In genomic region chr10:100972115-100972903, GRCh38 we compare ENCODE assay signal across 1 cellular context.
A peak's percentile ranks its signal among the peaks of the same experiment; 100 is the strongest.
TF ChIP-seq lines count a peak whose summit lies in the region.

No MANE protein-coding gene starts in this region.

TF ChIP-seq in HepG2, 621 proteins besides CTCF, POLR2A, EP300 and RAD21 (continued from another document and continues in another):
- TF ChIP-seq, protein P1, sequence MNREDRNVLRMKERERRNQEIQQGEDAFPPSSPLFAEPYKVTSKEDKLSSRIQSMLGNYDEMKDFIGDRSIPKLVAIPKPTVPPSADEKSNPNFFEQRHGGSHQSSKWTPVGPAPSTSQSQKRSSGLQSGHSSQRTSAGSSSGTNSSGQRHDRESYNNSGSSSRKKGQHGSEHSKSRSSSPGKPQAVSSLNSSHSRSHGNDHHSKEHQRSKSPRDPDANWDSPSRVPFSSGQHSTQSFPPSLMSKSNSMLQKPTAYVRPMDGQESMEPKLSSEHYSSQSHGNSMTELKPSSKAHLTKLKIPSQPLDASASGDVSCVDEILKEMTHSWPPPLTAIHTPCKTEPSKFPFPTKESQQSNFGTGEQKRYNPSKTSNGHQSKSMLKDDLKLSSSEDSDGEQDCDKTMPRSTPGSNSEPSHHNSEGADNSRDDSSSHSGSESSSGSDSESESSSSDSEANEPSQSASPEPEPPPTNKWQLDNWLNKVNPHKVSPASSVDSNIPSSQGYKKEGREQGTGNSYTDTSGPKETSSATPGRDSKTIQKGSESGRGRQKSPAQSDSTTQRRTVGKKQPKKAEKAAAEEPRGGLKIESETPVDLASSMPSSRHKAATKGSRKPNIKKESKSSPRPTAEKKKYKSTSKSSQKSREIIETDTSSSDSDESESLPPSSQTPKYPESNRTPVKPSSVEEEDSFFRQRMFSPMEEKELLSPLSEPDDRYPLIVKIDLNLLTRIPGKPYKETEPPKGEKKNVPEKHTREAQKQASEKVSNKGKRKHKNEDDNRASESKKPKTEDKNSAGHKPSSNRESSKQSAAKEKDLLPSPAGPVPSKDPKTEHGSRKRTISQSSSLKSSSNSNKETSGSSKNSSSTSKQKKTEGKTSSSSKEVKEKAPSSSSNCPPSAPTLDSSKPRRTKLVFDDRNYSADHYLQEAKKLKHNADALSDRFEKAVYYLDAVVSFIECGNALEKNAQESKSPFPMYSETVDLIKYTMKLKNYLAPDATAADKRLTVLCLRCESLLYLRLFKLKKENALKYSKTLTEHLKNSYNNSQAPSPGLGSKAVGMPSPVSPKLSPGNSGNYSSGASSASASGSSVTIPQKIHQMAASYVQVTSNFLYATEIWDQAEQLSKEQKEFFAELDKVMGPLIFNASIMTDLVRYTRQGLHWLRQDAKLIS (CRISPR knock-in tag; IDR thresholded peaks at IDR 0.05) = no peak
- peak; percentile 38; the same call in 1 of the 2 replicates for TF ChIP-seq ZNF263 (CRISPR knock-in tag; IDR thresholded peaks at IDR 0.05)
- TF ChIP-seq FOXP1 (IDR thresholded peaks at IDR 0.05) = no peak
- no peak for TF ChIP-seq FOXP1 (CRISPR knock-in tag; IDR thresholded peaks at IDR 0.05)
- TF ChIP-seq RXRA (CRISPR knock-in tag; IDR thresholded peaks at IDR 0.05) = no peak
- TF ChIP-seq, protein P2, sequence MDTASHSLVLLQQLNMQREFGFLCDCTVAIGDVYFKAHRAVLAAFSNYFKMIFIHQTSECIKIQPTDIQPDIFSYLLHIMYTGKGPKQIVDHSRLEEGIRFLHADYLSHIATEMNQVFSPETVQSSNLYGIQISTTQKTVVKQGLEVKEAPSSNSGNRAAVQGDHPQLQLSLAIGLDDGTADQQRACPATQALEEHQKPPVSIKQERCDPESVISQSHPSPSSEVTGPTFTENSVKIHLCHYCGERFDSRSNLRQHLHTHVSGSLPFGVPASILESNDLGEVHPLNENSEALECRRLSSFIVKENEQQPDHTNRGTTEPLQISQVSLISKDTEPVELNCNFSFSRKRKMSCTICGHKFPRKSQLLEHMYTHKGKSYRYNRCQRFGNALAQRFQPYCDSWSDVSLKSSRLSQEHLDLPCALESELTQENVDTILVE (CRISPR knock-in tag; IDR thresholded peaks at IDR 0.05) = no peak
- no peak for TF ChIP-seq ZNF331 (CRISPR knock-in tag; IDR thresholded peaks at IDR 0.05)
- TF ChIP-seq ZNF256 (CRISPR knock-in tag; conservative IDR thresholded peaks at IDR 0.05) = no peak
- peak; percentile 30; the same call in 1 of the 2 replicates for TF ChIP-seq POLR2AphosphoS5 (IDR thresholded peaks at IDR 0.05; ENCODE audit: low read depth, low read length)
- TF ChIP-seq, protein P3, sequence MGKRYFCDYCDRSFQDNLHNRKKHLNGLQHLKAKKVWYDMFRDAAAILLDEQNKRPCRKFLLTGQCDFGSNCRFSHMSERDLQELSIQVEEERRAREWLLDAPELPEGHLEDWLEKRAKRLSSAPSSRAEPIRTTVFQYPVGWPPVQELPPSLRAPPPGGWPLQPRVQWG (CRISPR knock-in tag; IDR thresholded peaks at IDR 0.05; ENCODE audit: borderline replicate concordance, low read depth) = no peak
- 0 out of 2 replicates have a peak, but pooled peaks have one; percentile 24 for TF ChIP-seq SP4 (CRISPR knock-in tag; IDR thresholded peaks at IDR 0.05)
- TF ChIP-seq ZNF550 (CRISPR knock-in tag; IDR thresholded peaks at IDR 0.05; ENCODE audit: borderline replicate concordance) = no peak
- TF ChIP-seq ZNF597 (CRISPR knock-in tag; IDR thresholded peaks at IDR 0.05) = no peak
- TF ChIP-seq ZNF75D (CRISPR knock-in tag; IDR thresholded peaks at IDR 0.05; ENCODE audit: borderline replicate concordance) = no peak
- TF ChIP-seq MBNL3 (CRISPR knock-in tag; conservative IDR thresholded peaks at IDR 0.05) = no peak
- TF ChIP-seq, protein P4, sequence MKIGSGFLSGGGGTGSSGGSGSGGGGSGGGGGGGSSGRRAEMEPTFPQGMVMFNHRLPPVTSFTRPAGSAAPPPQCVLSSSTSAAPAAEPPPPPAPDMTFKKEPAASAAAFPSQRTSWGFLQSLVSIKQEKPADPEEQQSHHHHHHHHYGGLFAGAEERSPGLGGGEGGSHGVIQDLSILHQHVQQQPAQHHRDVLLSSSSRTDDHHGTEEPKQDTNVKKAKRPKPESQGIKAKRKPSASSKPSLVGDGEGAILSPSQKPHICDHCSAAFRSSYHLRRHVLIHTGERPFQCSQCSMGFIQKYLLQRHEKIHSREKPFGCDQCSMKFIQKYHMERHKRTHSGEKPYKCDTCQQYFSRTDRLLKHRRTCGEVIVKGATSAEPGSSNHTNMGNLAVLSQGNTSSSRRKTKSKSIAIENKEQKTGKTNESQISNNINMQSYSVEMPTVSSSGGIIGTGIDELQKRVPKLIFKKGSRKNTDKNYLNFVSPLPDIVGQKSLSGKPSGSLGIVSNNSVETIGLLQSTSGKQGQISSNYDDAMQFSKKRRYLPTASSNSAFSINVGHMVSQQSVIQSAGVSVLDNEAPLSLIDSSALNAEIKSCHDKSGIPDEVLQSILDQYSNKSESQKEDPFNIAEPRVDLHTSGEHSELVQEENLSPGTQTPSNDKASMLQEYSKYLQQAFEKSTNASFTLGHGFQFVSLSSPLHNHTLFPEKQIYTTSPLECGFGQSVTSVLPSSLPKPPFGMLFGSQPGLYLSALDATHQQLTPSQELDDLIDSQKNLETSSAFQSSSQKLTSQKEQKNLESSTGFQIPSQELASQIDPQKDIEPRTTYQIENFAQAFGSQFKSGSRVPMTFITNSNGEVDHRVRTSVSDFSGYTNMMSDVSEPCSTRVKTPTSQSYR (CRISPR knock-in tag; IDR thresholded peaks at IDR 0.05; ENCODE audit: borderline replicate concordance) = peak; percentile 36; the same call in 1 of the 2 replicates
- TF ChIP-seq NKX3-1 (CRISPR knock-in tag; IDR thresholded peaks at IDR 0.05) = no peak
- TF ChIP-seq RNF219 (CRISPR knock-in tag; IDR thresholded peaks at IDR 0.05) = no peak
- peak in 1 of 2 experiments; percentile 73; a peak in 1 of 4 replicates for TF ChIP-seq NR2F1 (CRISPR knock-in tag; IDR thresholded peaks at IDR 0.05)
- no peak for TF ChIP-seq MIER2 (CRISPR knock-in tag; IDR thresholded peaks at IDR 0.05)
- no peak for TF ChIP-seq ZNF33A (CRISPR knock-in tag; IDR thresholded peaks at IDR 0.05; ENCODE audit: borderline replicate concordance)
- TF ChIP-seq ZNF839 (CRISPR knock-in tag; IDR thresholded peaks at IDR 0.05; ENCODE audit: borderline replicate concordance) = no peak
- no peak for TF ChIP-seq ZNF407 (CRISPR knock-in tag; IDR thresholded peaks at IDR 0.05; ENCODE audit: not compliant biosample characterization)
- 0 out of 2 replicates have a peak, but pooled peaks have one; percentile 53 for TF ChIP-seq ZNF383 (CRISPR knock-in tag; IDR thresholded peaks at IDR 0.05; ENCODE audit: borderline replicate concordance)
- TF ChIP-seq MAFF (IDR thresholded peaks at IDR 0.05; ENCODE audit: low read depth, low read length) = no peak
- 0 out of 2 replicates have a peak, but pooled peaks have one; percentile 8 for TF ChIP-seq ZIK1 (CRISPR knock-in tag; IDR thresholded peaks at IDR 0.05; ENCODE audit: borderline replicate concordance, low read depth)
- TF ChIP-seq, protein P5, sequence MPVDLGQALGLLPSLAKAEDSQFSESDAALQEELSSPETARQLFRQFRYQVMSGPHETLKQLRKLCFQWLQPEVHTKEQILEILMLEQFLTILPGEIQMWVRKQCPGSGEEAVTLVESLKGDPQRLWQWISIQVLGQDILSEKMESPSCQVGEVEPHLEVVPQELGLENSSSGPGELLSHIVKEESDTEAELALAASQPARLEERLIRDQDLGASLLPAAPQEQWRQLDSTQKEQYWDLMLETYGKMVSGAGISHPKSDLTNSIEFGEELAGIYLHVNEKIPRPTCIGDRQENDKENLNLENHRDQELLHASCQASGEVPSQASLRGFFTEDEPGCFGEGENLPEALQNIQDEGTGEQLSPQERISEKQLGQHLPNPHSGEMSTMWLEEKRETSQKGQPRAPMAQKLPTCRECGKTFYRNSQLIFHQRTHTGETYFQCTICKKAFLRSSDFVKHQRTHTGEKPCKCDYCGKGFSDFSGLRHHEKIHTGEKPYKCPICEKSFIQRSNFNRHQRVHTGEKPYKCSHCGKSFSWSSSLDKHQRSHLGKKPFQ (CRISPR knock-in tag; IDR thresholded peaks at IDR 0.05; ENCODE audit: insufficient replicate concordance) = no peak
- no peak for TF ChIP-seq TCF7 (IDR thresholded peaks at IDR 0.05; ENCODE audit: low read depth)
- TF ChIP-seq, protein P6, sequence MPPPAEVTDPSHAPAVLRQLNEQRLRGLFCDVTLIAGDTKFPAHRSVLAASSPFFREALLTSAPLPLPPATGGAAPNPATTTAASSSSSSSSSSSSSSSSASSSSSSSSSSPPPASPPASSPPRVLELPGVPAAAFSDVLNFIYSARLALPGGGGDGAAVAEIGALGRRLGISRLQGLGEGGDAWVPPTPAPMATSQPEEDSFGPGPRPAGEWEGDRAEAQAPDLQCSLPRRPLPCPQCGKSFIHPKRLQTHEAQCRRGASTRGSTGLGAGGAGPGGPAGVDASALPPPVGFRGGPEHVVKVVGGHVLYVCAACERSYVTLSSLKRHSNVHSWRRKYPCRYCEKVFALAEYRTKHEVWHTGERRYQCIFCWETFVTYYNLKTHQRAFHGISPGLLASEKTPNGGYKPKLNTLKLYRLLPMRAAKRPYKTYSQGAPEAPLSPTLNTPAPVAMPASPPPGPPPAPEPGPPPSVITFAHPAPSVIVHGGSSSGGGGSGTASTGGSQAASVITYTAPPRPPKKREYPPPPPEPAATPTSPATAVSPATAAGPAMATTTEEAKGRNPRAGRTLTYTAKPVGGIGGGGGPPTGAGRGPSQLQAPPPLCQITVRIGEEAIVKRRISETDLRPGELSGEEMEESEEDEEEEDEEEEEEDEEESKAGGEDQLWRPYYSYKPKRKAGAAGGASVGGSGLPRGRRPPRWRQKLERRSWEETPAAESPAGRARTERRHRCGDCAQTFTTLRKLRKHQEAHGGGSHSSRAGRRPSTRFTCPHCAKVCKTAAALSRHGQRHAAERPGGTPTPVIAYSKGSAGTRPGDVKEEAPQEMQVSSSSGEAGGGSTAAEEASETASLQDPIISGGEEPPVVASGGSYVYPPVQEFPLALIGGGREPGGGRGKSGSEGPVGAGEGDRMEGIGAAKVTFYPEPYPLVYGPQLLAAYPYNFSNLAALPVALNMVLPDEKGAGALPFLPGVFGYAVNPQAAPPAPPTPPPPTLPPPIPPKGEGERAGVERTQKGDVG (CRISPR knock-in tag; IDR thresholded peaks at IDR 0.05; ENCODE audit: borderline replicate concordance) = 0 out of 2 replicates have a peak, but pooled peaks have one; percentile 4
